In the genomic region with DNA sequence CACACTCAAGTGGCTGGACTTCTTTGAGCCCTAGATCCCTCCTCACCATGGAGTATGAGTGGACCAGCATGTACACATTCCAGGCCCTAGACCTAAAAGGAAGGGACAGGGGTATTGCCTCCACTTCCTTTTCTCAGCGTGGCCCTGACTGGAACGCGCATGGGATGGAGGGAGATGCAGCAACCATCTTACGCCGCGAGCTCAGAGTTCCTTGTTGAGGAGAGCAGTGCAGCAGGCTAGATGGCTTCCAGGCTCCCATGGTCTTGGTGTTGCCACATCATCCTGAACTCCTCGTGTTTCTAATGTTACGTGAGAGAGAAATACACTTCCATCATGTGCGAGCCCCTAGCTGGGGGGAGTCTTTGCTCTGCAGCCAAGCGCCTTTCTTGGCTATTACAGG, we compare ENCODE assay signal across 1 cellular context.
TF ChIP-seq lines count a peak whose summit lies in the region.

No MANE protein-coding gene starts in this region.

TF ChIP-seq in HepG2, 621 proteins besides CTCF, POLR2A, EP300 and RAD21 (continued from another document):
- TF ChIP-seq, protein P1, sequence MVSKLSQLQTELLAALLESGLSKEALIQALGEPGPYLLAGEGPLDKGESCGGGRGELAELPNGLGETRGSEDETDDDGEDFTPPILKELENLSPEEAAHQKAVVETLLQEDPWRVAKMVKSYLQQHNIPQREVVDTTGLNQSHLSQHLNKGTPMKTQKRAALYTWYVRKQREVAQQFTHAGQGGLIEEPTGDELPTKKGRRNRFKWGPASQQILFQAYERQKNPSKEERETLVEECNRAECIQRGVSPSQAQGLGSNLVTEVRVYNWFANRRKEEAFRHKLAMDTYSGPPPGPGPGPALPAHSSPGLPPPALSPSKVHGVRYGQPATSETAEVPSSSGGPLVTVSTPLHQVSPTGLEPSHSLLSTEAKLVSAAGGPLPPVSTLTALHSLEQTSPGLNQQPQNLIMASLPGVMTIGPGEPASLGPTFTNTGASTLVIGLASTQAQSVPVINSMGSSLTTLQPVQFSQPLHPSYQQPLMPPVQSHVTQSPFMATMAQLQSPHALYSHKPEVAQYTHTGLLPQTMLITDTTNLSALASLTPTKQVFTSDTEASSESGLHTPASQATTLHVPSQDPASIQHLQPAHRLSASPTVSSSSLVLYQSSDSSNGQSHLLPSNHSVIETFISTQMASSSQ (IDR thresholded peaks at IDR 0.05; ENCODE audit: low read depth), result no peak
- TF ChIP-seq, protein P1 (CRISPR knock-in tag; IDR thresholded peaks at IDR 0.05; ENCODE audit: borderline replicate concordance), result no peak
- no peak for TF ChIP-seq ZNF703 (CRISPR knock-in tag; IDR thresholded peaks at IDR 0.05; ENCODE audit: borderline replicate concordance)
- TF ChIP-seq, protein P2, sequence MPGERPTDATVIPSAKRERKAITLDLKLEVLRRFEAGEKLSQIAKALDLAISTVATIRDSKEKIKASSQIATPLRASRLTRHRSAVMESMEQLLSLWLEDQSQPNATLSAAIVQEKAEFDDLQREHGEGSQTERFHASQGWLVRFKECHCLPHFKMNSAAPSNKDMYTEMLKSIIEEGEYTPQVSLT (CRISPR knock-in tag; IDR thresholded peaks at IDR 0.05; ENCODE audit: borderline replicate concordance, low read depth), result no peak
